In the genomic region with DNA sequence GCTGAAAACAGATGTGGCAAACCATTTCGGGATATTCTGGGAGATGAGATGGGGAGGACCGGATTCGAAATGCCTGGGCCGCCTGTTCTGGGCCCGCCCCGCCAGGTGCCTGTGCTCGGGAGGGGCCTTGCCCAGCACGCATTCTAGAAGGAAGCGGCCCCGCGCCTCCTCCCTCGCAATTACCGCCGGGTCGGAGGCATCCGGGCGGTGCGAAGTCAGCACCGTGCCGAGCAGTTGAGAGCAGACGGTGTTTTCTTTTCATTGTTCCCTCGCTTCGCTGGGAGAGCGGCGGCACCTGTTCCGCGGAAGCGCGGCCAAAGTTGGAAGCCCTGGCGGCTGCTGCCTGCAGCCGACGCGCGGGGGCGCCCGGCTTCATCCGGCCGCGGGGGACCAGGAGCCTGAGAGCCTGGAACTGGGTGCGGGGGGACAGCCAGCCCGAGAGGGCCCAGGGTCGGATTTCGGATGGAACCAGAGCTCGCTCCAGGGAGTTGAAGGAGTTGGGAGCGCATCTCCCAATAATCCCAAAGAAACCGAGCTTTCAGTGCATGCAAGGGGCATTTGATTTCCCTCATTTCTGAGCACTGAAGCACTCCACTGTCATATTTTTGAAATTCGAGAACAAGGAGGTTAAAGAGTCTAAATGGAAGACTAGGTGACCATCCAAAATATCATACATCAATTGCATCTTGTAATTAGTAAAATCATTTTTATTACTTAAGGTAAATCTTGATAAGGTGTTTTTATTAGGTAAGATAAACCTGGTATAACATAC, we compare ENCODE assay signal across 1 cellular context.
A peak's percentile ranks its signal among the peaks of the same experiment; 100 is the strongest.
TF ChIP-seq lines count a peak whose summit lies in the region.

No MANE protein-coding gene starts in this region.

TF ChIP-seq in H1, 55 proteins besides CTCF, POLR2A, EP300 and RAD21 (continued from another document):
- TF ChIP-seq, protein P1, sequence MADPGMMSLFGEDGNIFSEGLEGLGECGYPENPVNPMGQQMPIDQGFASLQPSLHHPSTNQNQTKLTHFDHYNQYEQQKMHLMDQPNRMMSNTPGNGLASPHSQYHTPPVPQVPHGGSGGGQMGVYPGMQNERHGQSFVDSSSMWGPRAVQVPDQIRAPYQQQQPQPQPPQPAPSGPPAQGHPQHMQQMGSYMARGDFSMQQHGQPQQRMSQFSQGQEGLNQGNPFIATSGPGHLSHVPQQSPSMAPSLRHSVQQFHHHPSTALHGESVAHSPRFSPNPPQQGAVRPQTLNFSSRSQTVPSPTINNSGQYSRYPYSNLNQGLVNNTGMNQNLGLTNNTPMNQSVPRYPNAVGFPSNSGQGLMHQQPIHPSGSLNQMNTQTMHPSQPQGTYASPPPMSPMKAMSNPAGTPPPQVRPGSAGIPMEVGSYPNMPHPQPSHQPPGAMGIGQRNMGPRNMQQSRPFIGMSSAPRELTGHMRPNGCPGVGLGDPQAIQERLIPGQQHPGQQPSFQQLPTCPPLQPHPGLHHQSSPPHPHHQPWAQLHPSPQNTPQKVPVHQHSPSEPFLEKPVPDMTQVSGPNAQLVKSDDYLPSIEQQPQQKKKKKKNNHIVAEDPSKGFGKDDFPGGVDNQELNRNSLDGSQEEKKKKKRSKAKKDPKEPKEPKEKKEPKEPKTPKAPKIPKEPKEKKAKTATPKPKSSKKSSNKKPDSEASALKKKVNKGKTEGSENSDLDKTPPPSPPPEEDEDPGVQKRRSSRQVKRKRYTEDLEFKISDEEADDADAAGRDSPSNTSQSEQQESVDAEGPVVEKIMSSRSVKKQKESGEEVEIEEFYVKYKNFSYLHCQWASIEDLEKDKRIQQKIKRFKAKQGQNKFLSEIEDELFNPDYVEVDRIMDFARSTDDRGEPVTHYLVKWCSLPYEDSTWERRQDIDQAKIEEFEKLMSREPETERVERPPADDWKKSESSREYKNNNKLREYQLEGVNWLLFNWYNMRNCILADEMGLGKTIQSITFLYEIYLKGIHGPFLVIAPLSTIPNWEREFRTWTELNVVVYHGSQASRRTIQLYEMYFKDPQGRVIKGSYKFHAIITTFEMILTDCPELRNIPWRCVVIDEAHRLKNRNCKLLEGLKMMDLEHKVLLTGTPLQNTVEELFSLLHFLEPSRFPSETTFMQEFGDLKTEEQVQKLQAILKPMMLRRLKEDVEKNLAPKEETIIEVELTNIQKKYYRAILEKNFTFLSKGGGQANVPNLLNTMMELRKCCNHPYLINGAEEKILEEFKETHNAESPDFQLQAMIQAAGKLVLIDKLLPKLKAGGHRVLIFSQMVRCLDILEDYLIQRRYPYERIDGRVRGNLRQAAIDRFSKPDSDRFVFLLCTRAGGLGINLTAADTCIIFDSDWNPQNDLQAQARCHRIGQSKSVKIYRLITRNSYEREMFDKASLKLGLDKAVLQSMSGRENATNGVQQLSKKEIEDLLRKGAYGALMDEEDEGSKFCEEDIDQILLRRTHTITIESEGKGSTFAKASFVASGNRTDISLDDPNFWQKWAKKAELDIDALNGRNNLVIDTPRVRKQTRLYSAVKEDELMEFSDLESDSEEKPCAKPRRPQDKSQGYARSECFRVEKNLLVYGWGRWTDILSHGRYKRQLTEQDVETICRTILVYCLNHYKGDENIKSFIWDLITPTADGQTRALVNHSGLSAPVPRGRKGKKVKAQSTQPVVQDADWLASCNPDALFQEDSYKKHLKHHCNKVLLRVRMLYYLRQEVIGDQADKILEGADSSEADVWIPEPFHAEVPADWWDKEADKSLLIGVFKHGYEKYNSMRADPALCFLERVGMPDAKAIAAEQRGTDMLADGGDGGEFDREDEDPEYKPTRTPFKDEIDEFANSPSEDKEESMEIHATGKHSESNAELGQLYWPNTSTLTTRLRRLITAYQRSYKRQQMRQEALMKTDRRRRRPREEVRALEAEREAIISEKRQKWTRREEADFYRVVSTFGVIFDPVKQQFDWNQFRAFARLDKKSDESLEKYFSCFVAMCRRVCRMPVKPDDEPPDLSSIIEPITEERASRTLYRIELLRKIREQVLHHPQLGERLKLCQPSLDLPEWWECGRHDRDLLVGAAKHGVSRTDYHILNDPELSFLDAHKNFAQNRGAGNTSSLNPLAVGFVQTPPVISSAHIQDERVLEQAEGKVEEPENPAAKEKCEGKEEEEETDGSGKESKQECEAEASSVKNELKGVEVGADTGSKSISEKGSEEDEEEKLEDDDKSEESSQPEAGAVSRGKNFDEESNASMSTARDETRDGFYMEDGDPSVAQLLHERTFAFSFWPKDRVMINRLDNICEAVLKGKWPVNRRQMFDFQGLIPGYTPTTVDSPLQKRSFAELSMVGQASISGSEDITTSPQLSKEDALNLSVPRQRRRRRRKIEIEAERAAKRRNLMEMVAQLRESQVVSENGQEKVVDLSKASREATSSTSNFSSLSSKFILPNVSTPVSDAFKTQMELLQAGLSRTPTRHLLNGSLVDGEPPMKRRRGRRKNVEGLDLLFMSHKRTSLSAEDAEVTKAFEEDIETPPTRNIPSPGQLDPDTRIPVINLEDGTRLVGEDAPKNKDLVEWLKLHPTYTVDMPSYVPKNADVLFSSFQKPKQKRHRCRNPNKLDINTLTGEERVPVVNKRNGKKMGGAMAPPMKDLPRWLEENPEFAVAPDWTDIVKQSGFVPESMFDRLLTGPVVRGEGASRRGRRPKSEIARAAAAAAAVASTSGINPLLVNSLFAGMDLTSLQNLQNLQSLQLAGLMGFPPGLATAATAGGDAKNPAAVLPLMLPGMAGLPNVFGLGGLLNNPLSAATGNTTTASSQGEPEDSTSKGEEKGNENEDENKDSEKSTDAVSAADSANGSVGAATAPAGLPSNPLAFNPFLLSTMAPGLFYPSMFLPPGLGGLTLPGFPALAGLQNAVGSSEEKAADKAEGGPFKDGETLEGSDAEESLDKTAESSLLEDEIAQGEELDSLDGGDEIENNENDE (IDR thresholded peaks at IDR 0.05; ENCODE audit: insufficient replicate concordance, low read length) = no peak
- TF ChIP-seq GTF2F1 (IDR thresholded peaks at IDR 0.05; ENCODE audit: borderline replicate concordance, low read depth, low read length) (0 out of 2 replicates have a peak, but pooled peaks have one; percentile 45), CBX8 (IDR thresholded peaks at IDR 0.05; ENCODE audit: borderline replicate concordance, low read depth, low read length) (no peak), GABPA (IDR thresholded peaks at IDR 0.05; ENCODE audit: borderline replicate concordance, insufficient read depth, low read length) (0 out of 2 replicates have a peak, but pooled peaks have one; percentile 33), SP2 (IDR thresholded peaks at IDR 0.05; ENCODE audit: low read length) (no peak), EGR1 (IDR thresholded peaks at IDR 0.05; ENCODE audit: borderline replicate concordance, low read depth, low read length) (0 out of 2 replicates have a peak, but pooled peaks have one; percentile 10), CREB1 (IDR thresholded peaks at IDR 0.05) (no peak)
- TF ChIP-seq, protein P2, sequence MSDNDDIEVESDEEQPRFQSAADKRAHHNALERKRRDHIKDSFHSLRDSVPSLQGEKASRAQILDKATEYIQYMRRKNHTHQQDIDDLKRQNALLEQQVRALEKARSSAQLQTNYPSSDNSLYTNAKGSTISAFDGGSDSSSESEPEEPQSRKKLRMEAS (IDR thresholded peaks at IDR 0.05) = peak; percentile 95
TF ChIP-seq in H1: peak in this region for 13.
